Comparison of ENCODE assay signal across 1 cellular context in genomic region chr2:72825271-72826155, GRCh38.
A peak's percentile ranks its signal among the peaks of the same experiment; 100 is the strongest.
TF ChIP-seq lines count a peak whose summit lies in the region.

Gene EXOC6B (minus strand): TSS chr2:72826033.

TF ChIP-seq in HepG2, 621 proteins besides CTCF, POLR2A, EP300 and RAD21 (continued from another document and continues in another):
- TF ChIP-seq KLF15 (CRISPR knock-in tag; IDR thresholded peaks at IDR 0.05; ENCODE audit: borderline replicate concordance) (peak; percentile 11; the same call in 1 of the 2 replicates), TRIM22 (IDR thresholded peaks at IDR 0.05) (no peak), ATF7-NPFF (CRISPR knock-in tag; IDR thresholded peaks at IDR 0.05; ENCODE audit: low read depth) (peak; percentile 88; the same call in 1 of the 2 replicates), ZNF281 (CRISPR knock-in tag; IDR thresholded peaks at IDR 0.05; ENCODE audit: borderline replicate concordance) (peak; percentile 27; the same call in 1 of the 2 replicates), ZNF501 (CRISPR knock-in tag; IDR thresholded peaks at IDR 0.05) (peak; percentile 91), FOSL1 (CRISPR knock-in tag; IDR thresholded peaks at IDR 0.05; ENCODE audit: borderline replicate concordance) (no peak; the same call in 1 of the 2 replicates), MTA1 (CRISPR knock-in tag; IDR thresholded peaks at IDR 0.05; ENCODE audit: borderline replicate concordance) (peak; percentile 84; the same call in 1 of the 2 replicates), ZFP82 (CRISPR knock-in tag; IDR thresholded peaks at IDR 0.05; ENCODE audit: borderline replicate concordance) (no peak), ZNF274 (CRISPR knock-in tag; IDR thresholded peaks at IDR 0.05) (peak; percentile 88; the same call in 1 of the 2 replicates), ZFAT (CRISPR knock-in tag; conservative IDR thresholded peaks at IDR 0.05) (no peak), KLF11 (CRISPR knock-in tag; IDR thresholded peaks at IDR 0.05) (peak; percentile 89), ZNF484 (CRISPR knock-in tag; IDR thresholded peaks at IDR 0.05; ENCODE audit: borderline replicate concordance, low read depth) (0 out of 2 replicates have a peak, but pooled peaks have one; percentile 17), ZMYM2 (CRISPR knock-in tag; IDR thresholded peaks at IDR 0.05) (peak; percentile 78), ZNF691 (CRISPR knock-in tag; IDR thresholded peaks at IDR 0.05; ENCODE audit: borderline replicate concordance, low read depth) (peak; percentile 94), ZNF570 (CRISPR knock-in tag; IDR thresholded peaks at IDR 0.05; ENCODE audit: borderline replicate concordance) (no peak), ZNF615 (CRISPR knock-in tag; IDR thresholded peaks at IDR 0.05; ENCODE audit: borderline replicate concordance) (no peak; the same call in 1 of the 2 replicates), ZNF275 (CRISPR knock-in tag; IDR thresholded peaks at IDR 0.05; ENCODE audit: borderline replicate concordance) (peak; percentile 31; the same call in 1 of the 2 replicates), SATB2 (CRISPR knock-in tag; IDR thresholded peaks at IDR 0.05) (no peak), KDM6A (CRISPR knock-in tag; IDR thresholded peaks at IDR 0.05; ENCODE audit: low read depth) (no peak), ZNF383 (CRISPR knock-in tag; IDR thresholded peaks at IDR 0.05; ENCODE audit: borderline replicate concordance) (peak; percentile 92; the same call in 1 of the 2 replicates), BRCA1 (CRISPR knock-in tag; IDR thresholded peaks at IDR 0.05) (no peak), ARID2 (CRISPR knock-in tag; IDR thresholded peaks at IDR 0.05; ENCODE audit: borderline replicate concordance) (no peak), U2AF2 (IDR thresholded peaks at IDR 0.05; ENCODE audit: low read depth, low read length) (no peak), CERS6 (CRISPR knock-in tag; IDR thresholded peaks at IDR 0.05) (no peak), MXI1 (IDR thresholded peaks at IDR 0.05; ENCODE audit: borderline replicate concordance, low read depth, low read length) (peak; percentile 80; the same call in 2 of the 3 replicates), ZBTB33 (CRISPR knock-in tag; IDR thresholded peaks at IDR 0.05) (no peak; the same call in 1 of the 2 replicates), ZNF510 (CRISPR knock-in tag; IDR thresholded peaks at IDR 0.05; ENCODE audit: low read depth) (peak; percentile 98), IKZF1 (IDR thresholded peaks at IDR 0.05) (no peak), ZNF567 (CRISPR knock-in tag; IDR thresholded peaks at IDR 0.05; ENCODE audit: borderline replicate concordance) (peak; percentile 48; the same call in 1 of the 2 replicates), KLF16 (CRISPR knock-in tag; IDR thresholded peaks at IDR 0.05) (peak in 1 of 2 experiments; percentile 68; a peak in 1 of 4 replicates), TAF1 (CRISPR knock-in tag; IDR thresholded peaks at IDR 0.05) (peak; percentile 94), ZNF724P (CRISPR knock-in tag; IDR thresholded peaks at IDR 0.05; ENCODE audit: borderline replicate concordance) (no peak), POGZ (CRISPR knock-in tag; IDR thresholded peaks at IDR 0.05) (peak; percentile 94), CHD4 (IDR thresholded peaks at IDR 0.05; ENCODE audit: borderline replicate concordance, low read length) (no peak), ZNF644 (CRISPR knock-in tag; IDR thresholded peaks at IDR 0.05; ENCODE audit: low read depth) (no peak), ZNF562 (CRISPR knock-in tag; IDR thresholded peaks at IDR 0.05; ENCODE audit: borderline replicate concordance) (no peak), SRY (CRISPR knock-in tag; IDR thresholded peaks at IDR 0.05) (peak; percentile 88; the same call in 1 of the 2 replicates), SMAD9 (CRISPR knock-in tag; IDR thresholded peaks at IDR 0.05) (no peak; the same call in 1 of the 2 replicates), AKNA (CRISPR knock-in tag; IDR thresholded peaks at IDR 0.05; ENCODE audit: borderline replicate concordance) (no peak), HOMEZ (CRISPR knock-in tag; IDR thresholded peaks at IDR 0.05; ENCODE audit: low read depth) (peak; percentile 69; the same call in 1 of the 2 replicates), SNAPC5 (CRISPR knock-in tag; IDR thresholded peaks at IDR 0.05; ENCODE audit: borderline replicate concordance) (no peak), DNMT1 (CRISPR knock-in tag; IDR thresholded peaks at IDR 0.05) (no peak), ZNF574 (CRISPR knock-in tag; IDR thresholded peaks at IDR 0.05) (peak; percentile 84)
